Comparison of ENCODE assay signal across 2 cellular contexts in the genomic region with DNA sequence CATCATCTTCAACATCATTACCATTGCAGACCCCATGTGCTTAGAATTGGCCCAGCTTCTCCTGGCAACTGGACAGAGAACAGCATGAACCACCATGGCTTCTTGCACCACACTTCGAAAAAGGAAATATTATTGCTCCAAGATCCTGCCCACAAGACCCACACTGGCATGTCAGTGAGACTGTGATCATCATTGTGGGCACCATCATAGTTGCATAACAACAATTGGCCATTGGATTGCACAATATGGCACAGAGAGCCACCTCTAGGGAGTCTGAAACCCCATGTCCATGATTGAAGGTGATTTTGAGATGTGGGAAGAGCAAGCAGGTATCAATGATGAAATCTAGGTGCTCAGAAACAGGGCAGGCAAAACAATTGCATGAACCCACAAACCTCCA.
TF ChIP-seq lines count a peak whose summit lies in the region.

No MANE protein-coding gene starts in this region.

TF ChIP-seq in IMR-90, 13 proteins besides CTCF, POLR2A, EP300 and RAD21:
- TF ChIP-seq, protein P1, sequence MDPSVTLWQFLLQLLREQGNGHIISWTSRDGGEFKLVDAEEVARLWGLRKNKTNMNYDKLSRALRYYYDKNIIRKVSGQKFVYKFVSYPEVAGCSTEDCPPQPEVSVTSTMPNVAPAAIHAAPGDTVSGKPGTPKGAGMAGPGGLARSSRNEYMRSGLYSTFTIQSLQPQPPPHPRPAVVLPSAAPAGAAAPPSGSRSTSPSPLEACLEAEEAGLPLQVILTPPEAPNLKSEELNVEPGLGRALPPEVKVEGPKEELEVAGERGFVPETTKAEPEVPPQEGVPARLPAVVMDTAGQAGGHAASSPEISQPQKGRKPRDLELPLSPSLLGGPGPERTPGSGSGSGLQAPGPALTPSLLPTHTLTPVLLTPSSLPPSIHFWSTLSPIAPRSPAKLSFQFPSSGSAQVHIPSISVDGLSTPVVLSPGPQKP (IDR thresholded peaks at IDR 0.05; ENCODE audit: borderline replicate concordance, low read depth, low read length): no peak
- no peak for TF ChIP-seq MXI1 (IDR thresholded peaks at IDR 0.05; ENCODE audit: borderline replicate concordance, low read depth, low read length)
- TF ChIP-seq MAZ (IDR thresholded peaks at IDR 0.05; ENCODE audit: borderline replicate concordance, low read depth, low read length): no peak
- TF ChIP-seq CEBPB (IDR thresholded peaks at IDR 0.05; ENCODE audit: low read depth, low read length): peak; percentile 43; the same call in 1 of the 2 replicates
- TF ChIP-seq RCOR1 (IDR thresholded peaks at IDR 0.05; ENCODE audit: insufficient replicate concordance, low read length): no peak

TF ChIP-seq in K562, 482 proteins besides CTCF, POLR2A, EP300 and RAD21 (continued from another document):
- TF ChIP-seq CEBPB (tag; IDR thresholded peaks at IDR 0.05): peak; percentile 17; the same call in 1 of the 2 replicates
- TF ChIP-seq DACH1 (IDR thresholded peaks at IDR 0.05; ENCODE audit: partially characterized antibody): no peak
- TF ChIP-seq HDAC3 (IDR thresholded peaks at IDR 0.05; ENCODE audit: borderline replicate concordance, partially characterized antibody): no peak
- no peak for TF ChIP-seq ZNF586 (CRISPR knock-in tag; conservative IDR thresholded peaks at IDR 0.05)
- no peak for TF ChIP-seq LARP7 (IDR thresholded peaks at IDR 0.05)
- TF ChIP-seq NELFE (IDR thresholded peaks at IDR 0.05; ENCODE audit: insufficient read depth, insufficient read length): no peak
- TF ChIP-seq SMARCB1 (IDR thresholded peaks at IDR 0.05; ENCODE audit: insufficient read length, low read depth): no peak
- no peak for TF ChIP-seq USF2 (CRISPR knock-in tag; IDR thresholded peaks at IDR 0.05)
- TF ChIP-seq, protein P2, sequence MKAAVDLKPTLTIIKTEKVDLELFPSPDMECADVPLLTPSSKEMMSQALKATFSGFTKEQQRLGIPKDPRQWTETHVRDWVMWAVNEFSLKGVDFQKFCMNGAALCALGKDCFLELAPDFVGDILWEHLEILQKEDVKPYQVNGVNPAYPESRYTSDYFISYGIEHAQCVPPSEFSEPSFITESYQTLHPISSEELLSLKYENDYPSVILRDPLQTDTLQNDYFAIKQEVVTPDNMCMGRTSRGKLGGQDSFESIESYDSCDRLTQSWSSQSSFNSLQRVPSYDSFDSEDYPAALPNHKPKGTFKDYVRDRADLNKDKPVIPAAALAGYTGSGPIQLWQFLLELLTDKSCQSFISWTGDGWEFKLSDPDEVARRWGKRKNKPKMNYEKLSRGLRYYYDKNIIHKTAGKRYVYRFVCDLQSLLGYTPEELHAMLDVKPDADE (conservative IDR thresholded peaks at IDR 0.05; ENCODE audit: control insufficient read depth, low read depth, low read length): no peak
- no peak for TF ChIP-seq ZBTB17 (CRISPR knock-in tag; IDR thresholded peaks at IDR 0.05)
